In the genomic region with DNA sequence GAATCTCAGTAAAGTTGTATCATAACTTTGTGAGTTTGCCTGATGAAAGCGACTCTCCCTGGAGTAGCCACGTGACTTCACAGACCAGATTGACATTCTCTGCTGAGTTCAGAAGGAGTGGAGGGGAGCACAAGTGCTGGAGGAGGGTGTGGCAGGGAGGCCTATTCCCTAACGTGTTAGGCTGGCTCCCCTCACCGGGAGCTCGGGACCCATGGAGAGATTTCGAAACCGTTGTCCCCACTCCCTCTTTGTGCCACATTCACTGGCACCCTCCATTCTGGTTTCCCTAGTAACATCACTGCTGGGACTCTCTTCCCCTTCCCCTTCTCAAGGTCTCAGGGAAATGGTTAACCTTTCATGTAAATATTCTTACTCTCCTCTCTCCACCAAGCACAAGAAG, we compare ENCODE assay signal across 14 cellular contexts.
A peak's percentile ranks its signal among the peaks of the same experiment; 100 is the strongest.
DNase-seq lines count a peak whose midpoint lies in the region; ATAC-seq and TF ChIP-seq lines count a peak whose summit lies in the region.
"Had no signal": no experiment of that assay in that cellular context is flagged by ENCODE, and none has a peak within 500 bp of the region (broad histone marks: within the 10 kb centered on the region; RNA-seq: fewer than 3 reads in every experiment).

No MANE protein-coding gene starts in this region.

- peak overlapping the region in 1 of 2 donors; percentile 1 for H3K27ac ChIP-seq in lung (ENCODE audit: low read depth in 1 of 2, low read length in 1 of 2)

- H3K36me3 ChIP-seq in lung (ENCODE audit: control insufficient read depth in 2 of 2, insufficient read depth in 2 of 2, low read length in 2 of 2): peaks cover 7 to 20% of the 10 kb centered on the region in 2 donors

- WGBS in lung, 2 donors: 51 to 68% methylated on average over 7 of the region's 7 CpGs

- no peaks in the 10 kb centered on the region for H3K9me3 Mint-ChIP-seq in type B pancreatic cell
- H3K9me3 Mint-ChIP-seq in activated naive CD4-positive, alpha-beta T cell treated with anti-CD3 and anti-CD28 coated beads for 36 hours: no peaks in the 10 kb centered on the region
- H3K9me3 Mint-ChIP-seq: CD4-positive, alpha-beta memory T cell had no signal

- no peak overlapping the region for H3K4me3 ChIP-seq in lung

- peaks cover 27% of the 10 kb centered on the region for H3K4me1 Mint-ChIP-seq in type B pancreatic cell (ENCODE audit: unreplicated experiment)
- H3K4me1 Mint-ChIP-seq in activated naive CD4-positive, alpha-beta T cell treated with anti-CD3 and anti-CD28 coated beads for 36 hours (ENCODE audit: low read depth): no peaks in the 10 kb centered on the region
- H3K4me1 Mint-ChIP-seq: CD4-positive, alpha-beta memory T cell had no signal

- no peak overlapping the region for H3K4me3 Mint-ChIP-seq in type B pancreatic cell
- H3K4me3 Mint-ChIP-seq in activated naive CD4-positive, alpha-beta T cell treated with anti-CD3 and anti-CD28 coated beads for 36 hours: no peak overlapping the region
- H3K4me3 Mint-ChIP-seq: CD4-positive, alpha-beta memory T cell had no signal

- TF ChIP-seq CTCF in lung (IDR thresholded peaks at IDR 0.05; ENCODE audit: control extremely low read depth, extremely low read depth) (no peak), type B pancreatic cell (conservative IDR thresholded peaks at IDR 0.05) (no peak)

- intact Hi-C loops in activated naive CD4-positive, alpha-beta T cell treated with anti-CD3 and anti-CD28 coated beads for 36 hours (cut with micrococcal nuclease): no loop called here

- H3K4me1 ChIP-seq in lung (ENCODE audit: control insufficient read depth in 2 of 2, insufficient read depth in 2 of 2, low read length in 2 of 2): peaks cover 0 to 1% of the 10 kb centered on the region in 2 donors

- DNase-seq in CD1c-positive myeloid dendritic cell (ENCODE audit: extremely low spot score) (peak; percentile 35), NOMO-1 treated with dmso at 0.1 percent for 144 hours (lab: John Stamatoyannopoulos, UW; ENCODE audit: unreplicated experiment) (peak; percentile 61), lung (ENCODE audit: low spot score) (peak; percentile 39), type B pancreatic cell (ENCODE audit: extremely low spot score, unreplicated experiment) (no peak), GM03348 (ENCODE audit: low spot score) (no peak)
- DNase-seq in activated naive CD4-positive, alpha-beta T cell treated with anti-CD3 and anti-CD28 coated beads for 36 hours: no peak
- DNase-seq: CD4-positive, alpha-beta memory T cell; NCI-H1436; NCI-H2029; NCI-H2171 treated with DMSO at 0.1 percent for 48 hours; NCI-H446 treated with DMSO at 0.1 percent for 48 hours; SHP77 had no signal

- H3K36me3 Mint-ChIP-seq in type B pancreatic cell: peaks cover 32% of the 10 kb centered on the region
- no peaks in the 10 kb centered on the region for H3K36me3 Mint-ChIP-seq in activated naive CD4-positive, alpha-beta T cell treated with anti-CD3 and anti-CD28 coated beads for 36 hours (ENCODE audit: low read depth)

- H3K9me3 ChIP-seq in lung (ENCODE audit: control insufficient read depth in 2 of 2, insufficient read depth in 1 of 2, low read length in 1 of 2): no peaks in the 10 kb centered on the region

- no peaks in the 10 kb centered on the region for H3K27me3 Mint-ChIP-seq in type B pancreatic cell
- no peaks in the 10 kb centered on the region for H3K27me3 Mint-ChIP-seq in activated naive CD4-positive, alpha-beta T cell treated with anti-CD3 and anti-CD28 coated beads for 36 hours (ENCODE audit: low read depth)

- H3K27me3 ChIP-seq in lung (ENCODE audit: control insufficient read depth, insufficient read depth): no peaks in the 10 kb centered on the region

- CTCF ChIA-PET in activated naive CD4-positive, alpha-beta T cell treated with anti-CD3 and anti-CD28 coated beads for 36 hours (lab: Charles Lee): interaction anchor here (0.5 kb wide), 1 partner anchor 144 kb away, joined by 3 read pairs; no protein-coding TSS in a partner anchor

- H3K27ac Mint-ChIP-seq in type B pancreatic cell: peak overlapping the region; percentile 73
- H3K27ac Mint-ChIP-seq in activated naive CD4-positive, alpha-beta T cell treated with anti-CD3 and anti-CD28 coated beads for 36 hours: no peak overlapping the region
- H3K27ac Mint-ChIP-seq: CD4-positive, alpha-beta memory T cell had no signal

- peak; percentile 36 for ATAC-seq in lung (ENCODE audit: insufficient read depth, low FRiP score)
- ATAC-seq in GM19328 (IDR thresholded peaks at IDR 0.05; ENCODE audit: unreplicated experiment): no peak
- ATAC-seq: SK-N-SH treated with all-trans-retinoic acid at 6 μM for 48 hours had no signal

Comparison
In these comparisons a context has a peak if more than half of its experiments do, and no peak if none do; other contexts are left out.
1. DNase-seq: peak in CD1c-positive myeloid dendritic cell (single experiment), NOMO-1 treated with dmso at 0.1 percent for 144 hours (single experiment) and lung (single experiment); none in type B pancreatic cell (single experiment), GM03348 (single experiment) and activated naive CD4-positive, alpha-beta T cell treated with anti-CD3 and anti-CD28 coated beads for 36 hours (single experiment).